Comparison of ENCODE assay signal across 32 cellular contexts in the genomic region with DNA sequence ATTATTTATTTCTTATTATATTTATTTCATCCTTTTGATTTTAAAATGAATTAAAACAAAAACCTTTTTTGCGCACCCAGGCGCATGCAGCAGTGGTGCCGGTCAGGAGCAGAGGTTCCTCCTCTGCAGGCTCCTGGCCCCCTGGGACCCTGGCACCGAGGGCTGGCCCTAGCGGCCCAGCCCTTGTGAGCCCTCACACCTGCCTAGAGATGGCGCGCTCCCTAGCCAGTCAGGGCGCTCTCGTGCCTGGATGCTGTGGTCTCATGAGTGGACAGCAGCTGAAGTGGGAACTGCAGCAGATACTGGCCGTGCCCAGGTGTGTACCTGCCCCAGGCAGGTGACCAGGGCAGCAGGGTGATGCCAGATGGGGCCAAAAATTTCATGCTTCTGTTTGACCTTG. TPM values are rescaled to one million over a fixed set of nuclear protein-coding genes. Genes with fewer than 3 reads are reported as not detected.
"Had no signal": no experiment of that assay in that cellular context is flagged by ENCODE, and none has a peak within 500 bp of the region (broad histone marks: within the 10 kb centered on the region; RNA-seq: fewer than 3 reads in every experiment).

No MANE protein-coding gene starts in this region.

- H2AFZ ChIP-seq: hepatocyte had no signal

- H3K4me2 ChIP-seq: hepatocyte had no signal

- H3K4me1 ChIP-seq: adrenal gland, ascending aorta, breast epithelium, colonic mucosa, esophagus squamous epithelium, gastroesophageal sphincter had no signal

- H3K27ac ChIP-seq: adrenal gland, ascending aorta, breast epithelium, cardiac muscle cell, colonic mucosa, epithelial cell of prostate, esophagus squamous epithelium, gastroesophageal sphincter, heart right ventricle, hepatocyte, WERI-Rb-1 had no signal

- H3K27me3 ChIP-seq: adrenal gland, ascending aorta, cardiac muscle cell, colonic mucosa, hepatocyte had no signal

- FAIRE-seq: endometrium, endothelial cell of umbilical vein had no signal

- H3K9me3 ChIP-seq: adrenal gland, ascending aorta, breast epithelium, colonic mucosa, esophagus squamous epithelium, gastroesophageal sphincter, heart right ventricle had no signal

- DNase-seq: activated B cell treated with CpG ODN at 0.5 μM for 24 hours; activated CD4-positive, alpha-beta memory T cell treated with anti-CD3 and anti-CD28 coated beads for 36 hours; activated CD4-positive, alpha-beta T cell treated with anti-CD3 and anti-CD28 coated beads for 36 hours; activated CD4-positive, alpha-beta T cell treated with anti-CD3 and anti-CD28 coated beads, Interleukin-2, amount 10 ng/mL, durations not matched to agents 24 days and 14 days; activated CD8-positive, alpha-beta memory T cell treated with anti-CD3 and anti-CD28 coated beads, Interleukin-2, amount 10 ng/mL, durations not matched to agents 7 days and 5 days; activated CD8-positive, alpha-beta memory T cell treated with anti-CD3 and anti-CD28 coated beads, Interleukin-2, amount 50 U/mL, for 4 hours; activated CD8-positive, alpha-beta T cell treated with anti-CD3 and anti-CD28 coated beads, Interleukin-2, amount 10 ng/mL, durations not matched to agents 7 days and 5 days; activated effector memory CD4-positive, alpha-beta T cell treated with anti-CD3 and anti-CD28 coated beads, Interleukin-2, amount 50 U/mL, for 16 hours; activated naive CD4-positive, alpha-beta T cell treated with anti-CD3 and anti-CD28 coated beads for 36 hours; activated naive CD8-positive, alpha-beta T cell treated with anti-CD3 and anti-CD28 coated beads for 36 hours; activated naive CD8-positive, alpha-beta T cell treated with anti-CD3 and anti-CD28 coated beads, Interleukin-2, amount 50 U/mL, for 24 hours; activated T-cell treated with anti-CD3 and anti-CD28 coated beads, Interleukin-2, amount 50 U/mL, for 1 hour; activated T-cell treated with anti-CD3 and anti-CD28 coated beads, Interleukin-2, amount 50 U/mL, for 48 hours; adrenal gland; central memory CD4-positive, alpha-beta T cell; cerebellar nuclear complex; colonic mucosa; effector CD8-positive, alpha-beta T cell; esophagus squamous epithelium; foreskin melanocyte; heart right ventricle; T1000; WERI-Rb-1 had no signal

- H3K79me2 ChIP-seq: hepatocyte had no signal

- H3K36me3 ChIP-seq: adrenal gland, ascending aorta, breast epithelium, cardiac muscle cell, colonic mucosa, esophagus squamous epithelium, gastroesophageal sphincter, heart right ventricle, WERI-Rb-1 had no signal

- ATAC-seq: activated CD4-positive, alpha-beta T cell treated with anti-CD3 and anti-CD28 coated beads for 36 hours; activated CD4-positive, CD25-positive, alpha-beta regulatory T cell treated with anti-CD3 and anti-CD28 coated beads, Interleukin-2, amount 50 U/mL, for 24 hours; activated CD8-positive, alpha-beta memory T cell treated with anti-CD3 and anti-CD28 coated beads, Interleukin-2, amount 10 ng/mL, durations not matched to agents 7 days and 5 days; activated CD8-positive, alpha-beta T cell treated with anti-CD3 and anti-CD28 coated beads, Interleukin-2, amount 10 ng/mL, durations not matched to agents 7 days and 5 days; activated naive CD8-positive, alpha-beta T cell treated with anti-CD3 and anti-CD28 coated beads, Interleukin-2, amount 50 U/mL, for 24 hours; gastroesophageal sphincter had no signal

- H3K4me3 ChIP-seq: adrenal gland, ascending aorta, breast epithelium, cardiac muscle cell, colonic mucosa, esophagus squamous epithelium, gastroesophageal sphincter, heart right ventricle, hepatocyte had no signal

RNA-seq across cellular contexts. Expression of gene RET, which starts 13.8 kb away (rescaled TPM):
- total RNA-seq: activated B cell treated with CpG ODN at 0.5 μM for 24 hours; activated naive CD8-positive, alpha-beta T cell treated with anti-CD3 and anti-CD28 coated beads for 36 hours; ascending aorta had no signal
- polyA plus RNA-seq: cardiac muscle cell, hepatocyte had no signal
